Comparison of ENCODE assay signal across 15 cellular contexts in the genomic region with DNA sequence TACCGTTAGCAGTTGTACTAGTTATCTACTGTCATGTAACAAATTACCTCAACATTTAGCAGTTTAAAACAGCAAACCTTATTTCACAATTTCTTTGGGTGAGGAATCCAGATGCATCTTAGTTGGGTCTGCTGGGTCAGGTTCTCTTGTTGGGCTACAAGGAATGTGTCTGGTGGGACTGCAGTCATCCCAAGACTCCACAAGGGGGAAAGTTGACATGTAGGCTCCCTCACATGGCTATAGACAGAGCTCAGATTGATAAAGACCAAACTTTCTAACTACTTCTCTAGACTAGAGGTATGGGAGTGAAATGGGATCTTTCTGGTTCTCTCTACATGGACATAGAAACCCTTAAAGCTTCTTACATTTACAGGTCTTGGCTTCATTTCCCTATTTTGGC.
"Had no signal": no experiment of that assay in that cellular context is flagged by ENCODE, and none has a peak within 500 bp of the region (broad histone marks: within the 10 kb centered on the region; RNA-seq: fewer than 3 reads in every experiment).

No MANE protein-coding gene starts in this region.

- H3K4me3 Mint-ChIP-seq: activated naive CD8-positive, alpha-beta T cell treated with anti-CD3 and anti-CD28 coated beads, Interleukin-2, amount 10 ng/mL, durations not matched to agents 7 days and 5 days; activated T-cell treated with anti-CD3 and anti-CD28 coated beads, Interleukin-2, amount 50 U/mL, for 72 hours; memory B cell; natural killer cell treated with Interleukin-12 subunit alpha and Interleukin-12 subunit beta and Interleukin-15 and Interleukin-18, amount 100 ng/mL, for 72 hours had no signal

- H3K27ac Mint-ChIP-seq: activated naive CD8-positive, alpha-beta T cell treated with anti-CD3 and anti-CD28 coated beads, Interleukin-2, amount 10 ng/mL, durations not matched to agents 7 days and 5 days; activated T-cell treated with anti-CD3 and anti-CD28 coated beads, Interleukin-2, amount 50 U/mL, for 72 hours; memory B cell; natural killer cell treated with Interleukin-12 subunit alpha and Interleukin-12 subunit beta and Interleukin-15 and Interleukin-18, amount 100 ng/mL, for 72 hours; progenitor cell of endocrine pancreas had no signal

- ATAC-seq: activated CD4-positive, CD25-positive, alpha-beta regulatory T cell treated with anti-CD3 and anti-CD28 coated beads, Interleukin-2, amount 50 U/mL, for 24 hours; activated T-cell treated with anti-CD3 and anti-CD28 coated beads, Interleukin-2, amount 50 U/mL, for 72 hours; esophagus mucosa; left colon; natural killer cell treated with Interleukin-12 subunit alpha and Interleukin-12 subunit beta and Interleukin-15 and Interleukin-18, amount 100 ng/mL, for 72 hours; right cardiac atrium had no signal

- H3K36me3 Mint-ChIP-seq: activated naive CD8-positive, alpha-beta T cell treated with anti-CD3 and anti-CD28 coated beads, Interleukin-2, amount 10 ng/mL, durations not matched to agents 7 days and 5 days; memory B cell; natural killer cell treated with Interleukin-12 subunit alpha and Interleukin-12 subunit beta and Interleukin-15 and Interleukin-18, amount 100 ng/mL, for 72 hours had no signal

- DNase-seq: activated CD4-positive, alpha-beta T cell treated with anti-CD3 and anti-CD28 coated beads, Interleukin-2, amount 50 U/mL, for 48 hours; activated gamma-delta T cell treated with Interleukin-2 at 50 U/mL for 16 hours; activated naive CD8-positive, alpha-beta T cell treated with anti-CD3 and anti-CD28 coated beads, Interleukin-2, amount 10 ng/mL, durations not matched to agents 7 days and 5 days; activated T-cell treated with anti-CD3 and anti-CD28 coated beads, Interleukin-2, amount 50 U/mL, for 72 hours; anterior cingulate cortex; hippocampal formation; left colon; occipital lobe; right cardiac atrium; thyroid gland had no signal

- H3K4me1 Mint-ChIP-seq: activated naive CD8-positive, alpha-beta T cell treated with anti-CD3 and anti-CD28 coated beads, Interleukin-2, amount 10 ng/mL, durations not matched to agents 7 days and 5 days; memory B cell had no signal
